ENCODE assay signal across 31 cellular contexts in the genomic region with DNA sequence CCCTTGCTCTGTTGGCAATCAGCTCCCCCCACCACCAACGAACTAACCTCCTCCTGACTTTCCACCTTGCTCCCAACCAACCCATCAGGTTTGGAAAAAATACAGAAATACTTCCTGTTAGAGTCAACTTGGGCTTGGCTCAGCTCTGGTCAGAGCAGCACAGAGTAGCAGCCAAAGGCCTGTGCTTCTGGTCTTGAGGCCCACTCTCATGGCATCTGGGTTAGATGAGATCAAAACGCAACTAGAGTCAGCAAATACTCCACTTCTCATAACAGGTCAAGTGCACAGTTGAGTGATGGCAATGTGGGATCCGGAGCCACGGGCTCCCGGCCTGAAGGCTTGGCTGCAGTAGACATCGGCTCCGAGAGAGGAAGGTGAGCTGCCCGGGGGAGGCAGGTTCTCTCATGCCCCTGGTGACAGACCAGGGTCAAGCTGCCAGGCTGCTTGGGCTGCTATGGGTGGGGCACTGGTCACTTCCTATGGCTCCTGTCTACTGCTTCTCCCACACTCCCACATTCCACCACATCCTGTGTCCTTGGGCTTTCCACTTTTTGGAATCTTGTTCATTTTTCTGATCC.
"Had no signal": no experiment of that assay in that cellular context is flagged by ENCODE, and none has a peak within 500 bp of the region (broad histone marks: within the 10 kb centered on the region; RNA-seq: fewer than 3 reads in every experiment).

No MANE protein-coding gene starts in this region.

- H3K36me3 ChIP-seq: heart left ventricle, neural progenitor cell, prostate gland, tibial nerve, vagina had no signal

- H3K27ac Mint-ChIP-seq: immature natural killer cell; mesothelial cell of epicardium; natural killer cell; nephron progenitor cell; neural progenitor cell; stimulated activated memory B cell treated with anti-CD40 and anti-IgM and Interleukin-4, amounts not matched to agents 10 μg/mL and 1 μg/mL and 100 μg/mL, for 72 hours; type B pancreatic cell had no signal

- H3K9me3 Mint-ChIP-seq: immature natural killer cell; natural killer cell; stimulated activated memory B cell treated with anti-CD40 and anti-IgM and Interleukin-4, amounts not matched to agents 10 μg/mL and 1 μg/mL and 100 μg/mL, for 72 hours; stimulated activated naive CD8-positive, alpha-beta T cell treated with anti-CD3 and anti-CD28 coated beads, Interleukin-15, amount 100 ng/mL, for 72 hours; type B pancreatic cell had no signal

- ATAC-seq: heart left ventricle; left ventricle myocardium superior; natural killer cell; right cardiac atrium; sciatic nerve; stimulated activated memory B cell treated with anti-CD40 and anti-IgM and Interleukin-4, amounts not matched to agents 10 μg/mL and 1 μg/mL and 100 μg/mL, for 72 hours; stimulated activated naive CD8-positive, alpha-beta T cell treated with anti-CD3 and anti-CD28 coated beads, Interleukin-15, amount 100 ng/mL, for 72 hours had no signal

- H3K27me3 Mint-ChIP-seq: stimulated activated naive CD8-positive, alpha-beta T cell treated with anti-CD3 and anti-CD28 coated beads, Interleukin-15, amount 100 ng/mL, for 72 hours; type B pancreatic cell had no signal

- H3K36me3 Mint-ChIP-seq: immature natural killer cell; naive B cell; natural killer cell; neural progenitor cell; stimulated activated memory B cell treated with anti-CD40 and anti-IgM and Interleukin-4, amounts not matched to agents 10 μg/mL and 1 μg/mL and 100 μg/mL, for 72 hours; type B pancreatic cell had no signal

- H3K4me3 ChIP-seq: heart left ventricle, lung, neural progenitor cell, prostate gland, tibial nerve, vagina had no signal

- H3K4me1 ChIP-seq: heart left ventricle, neural progenitor cell, parathyroid adenoma, prostate gland, tibial nerve, vagina had no signal

- H3K4me3 Mint-ChIP-seq: immature natural killer cell; mesothelial cell of epicardium; naive B cell; natural killer cell; nephron progenitor cell; neural progenitor cell; stimulated activated memory B cell treated with anti-CD40 and anti-IgM and Interleukin-4, amounts not matched to agents 10 μg/mL and 1 μg/mL and 100 μg/mL, for 72 hours; stimulated activated naive CD8-positive, alpha-beta T cell treated with anti-CD3 and anti-CD28 coated beads, Interleukin-15, amount 100 ng/mL, for 72 hours; type B pancreatic cell had no signal

- H3K27ac ChIP-seq: heart left ventricle, neural progenitor cell, neutrophil, parathyroid adenoma, prostate gland, tibial nerve, vagina had no signal

- H3K9me3 ChIP-seq: heart left ventricle, neutrophil, prostate gland, tibial nerve, vagina had no signal

- H3K4me1 Mint-ChIP-seq: immature natural killer cell; mesothelial cell of epicardium; naive B cell; natural killer cell; neural progenitor cell; stimulated activated memory B cell treated with anti-CD40 and anti-IgM and Interleukin-4, amounts not matched to agents 10 μg/mL and 1 μg/mL and 100 μg/mL, for 72 hours; stimulated activated naive CD8-positive, alpha-beta T cell treated with anti-CD3 and anti-CD28 coated beads, Interleukin-15, amount 100 ng/mL, for 72 hours had no signal

- DNase-seq: hypothalamus; immature natural killer cell; kidney; left ventricle myocardium superior; mesendoderm; naive B cell; natural killer cell; nephron progenitor cell; occipital lobe; retina; small intestine; stimulated activated CD4-positive, alpha-beta T cell treated with anti-CD3 and anti-CD28 coated beads, Interleukin-1b, Interleukin-23, amount 100 ng/mL, for 48 hours; stimulated activated CD4-positive, alpha-beta T cell treated with anti-CD3 and anti-CD28 coated beads, Interleukin-2, amount 100 ng/mL, for 48 hours; stimulated activated CD4-positive, alpha-beta T cell treated with anti-CD3 and anti-CD28 coated beads, Interleukin-4, amount 100 ng/mL, for 4 hours; stimulated activated CD8-positive, alpha-beta memory T cell treated with anti-CD3 and anti-CD28 coated beads, Interleukin-4, amount 100 ng/mL, for 48 hours; stimulated activated naive CD4-positive, alpha-beta T cell treated with Interleukin-2 at 50 U/mL for 16 hours; stimulated activated naive CD8-positive, alpha-beta T cell treated with anti-CD3 and anti-CD28 coated beads, Interleukin-15, amount 100 ng/mL, for 72 hours; substantia nigra had no signal

- H3K27me3 ChIP-seq: neural progenitor cell, neutrophil, tibial nerve, vagina had no signal
